Comparison of ENCODE assay signal across 28 cellular contexts in genomic region chr4:118797558-118798142, GRCh38. TPM values are rescaled to one million over a fixed set of nuclear protein-coding genes. Genes with fewer than 3 reads are reported as not detected.
DNase-seq lines count a peak whose midpoint lies in the region; ATAC-seq, FAIRE-seq and TF ChIP-seq lines count a peak whose summit lies in the region.
"Had no signal": no experiment of that assay in that cellular context is flagged by ENCODE, and none has a peak within 500 bp of the region (broad histone marks: within the 10 kb centered on the region; RNA-seq: fewer than 3 reads in every experiment).

No MANE protein-coding gene starts in this region.

- peaks cover 27% of the 10 kb centered on the region for H3K4me1 ChIP-seq in GM23248 (ENCODE audit: insufficient read depth)
- no peaks in the 10 kb centered on the region for H3K4me1 ChIP-seq in small intestine (ENCODE audit: control insufficient read depth in 2 of 2, insufficient read depth in 1 of 2, low read depth in 1 of 2, low read length in 1 of 2)
- H3K4me1 ChIP-seq in breast epithelium: no peaks in the 10 kb centered on the region
- H3K4me1 ChIP-seq: BE2C, lower lobe of right lung had no signal

- in situ Hi-C loops in GM23248 (cut with MboI): no loop called here

- peak overlapping the region; percentile 18 for H3K4me2 ChIP-seq in GM23248 (ENCODE audit: unreplicated experiment)

- 0 out of 2 replicates have a peak overlapping the region, but pooled peaks have one; percentile 1 for H3K9ac ChIP-seq in GM23248

- H3K9me3 ChIP-seq in GM23248 (ENCODE audit: low read depth) (no peaks in the 10 kb centered on the region), small intestine (ENCODE audit: control insufficient read depth, low read depth) (no peaks in the 10 kb centered on the region), breast epithelium (no peaks in the 10 kb centered on the region)
- H3K9me3 ChIP-seq: BE2C, lower lobe of right lung had no signal

- TF ChIP-seq CTCF in cardiac fibroblast (IDR thresholded peaks at IDR 0.05; ENCODE audit: low read depth, low read length): no peak
- TF ChIP-seq CTCF in breast epithelium (IDR thresholded peaks at IDR 0.05): no peak

- H3K36me3 ChIP-seq in GM23248 (ENCODE audit: low read depth): peaks cover 85% of the 10 kb centered on the region
- peaks cover 19 to 23% of the 10 kb centered on the region in 2 donors for H3K36me3 ChIP-seq in small intestine (ENCODE audit: control insufficient read depth in 2 of 2, insufficient read depth in 2 of 2, low read length in 2 of 2)
- peaks cover 10% of the 10 kb centered on the region for H3K36me3 ChIP-seq in breast epithelium

- no peak overlapping the region for H2AFZ ChIP-seq in GM23248

- no peaks in the 10 kb centered on the region for H3K9me2 ChIP-seq in GM23248 (ENCODE audit: insufficient read depth)

- no peak overlapping the region for H3K4me3 ChIP-seq in GM23248
- no peak overlapping the region for H3K4me3 ChIP-seq in cardiac fibroblast (replicated peaks in 1 of 2; ENCODE audit: low read depth in 2 of 2, low read length in 2 of 2)
- no peak overlapping the region for H3K4me3 ChIP-seq in small intestine (ENCODE audit: low read depth in 1 of 2, low read length in 2 of 2)
- no peak overlapping the region for H3K4me3 ChIP-seq in breast epithelium
- H3K4me3 ChIP-seq: lower lobe of right lung had no signal

- intact Hi-C loops in breast epithelium (cut with DNase I; ENCODE audit: low total_unique reads): no loop called here

- peaks cover 55% of the 10 kb centered on the region for H3F3A ChIP-seq in GM23248 (ENCODE audit: insufficient read depth)

- peaks cover 98% of the 10 kb centered on the region for H3K79me2 ChIP-seq in GM23248 (ENCODE audit: insufficient read depth)

- FAIRE-seq in A204.1 (lab: Jason Lieb, UNC) (peak; percentile 43), small intestine (lab: Jason Lieb, UNC) (no peak)
- FAIRE-seq: TTC549 had no signal

- H3K27me3 ChIP-seq in GM23248 (replicated peaks; ENCODE audit: insufficient read depth) (no peaks in the 10 kb centered on the region), small intestine (ENCODE audit: control insufficient read depth in 2 of 2, insufficient read depth in 2 of 2, low read length in 2 of 2) (no peaks in the 10 kb centered on the region), breast epithelium (no peaks in the 10 kb centered on the region)
- H3K27me3 ChIP-seq: BE2C, foreskin keratinocyte had no signal

- no peak for ATAC-seq in left lobe of liver
- ATAC-seq: CD8-positive, alpha-beta T cell; foreskin keratinocyte; lower lobe of right lung; natural killer cell; stimulated activated effector memory CD8-positive, alpha-beta T cell treated with anti-CD3 and anti-CD28 coated beads, Interleukin-12 subunit alpha, Interleukin-12 subunit beta, amount 100 ng/mL, for 72 hours; T-helper 17 cell had no signal

- peak; percentile 74 for DNase-seq in GM23248
- DNase-seq in cardiac fibroblast (ENCODE audit: low read depth in 2 of 2): peak; percentile 78 to 82
- DNase-seq in hepatic stellate cell (ENCODE audit: low spot score): peak; percentile 49
- no peak for DNase-seq in small intestine
- DNase-seq in breast epithelium (ENCODE audit: low spot score in 2 of 2): no peak
- DNase-seq in NCI-H69 (lab: John Stamatoyannopoulos, UW): no peak
- no peak for DNase-seq in left lobe of liver (ENCODE audit: low spot score)
- DNase-seq: activated CD4-positive, CD25-positive, alpha-beta regulatory T cell; activated naive CD4-positive, alpha-beta T cell treated with Interleukin-2 at 50 U/mL for 16 hours; BE2C; CD8-positive, alpha-beta T cell; effector CD8-positive, alpha-beta T cell; foreskin keratinocyte; H9; lower lobe of right lung; MM.1S; natural killer cell; NCI-H1105 treated with DMSO at 0.1 percent for 48 hours; NCI-H1930; NCI-H526; nucleus accumbens; SHP77; T-helper 17 cell had no signal

- no peak for TF ChIP-seq POLR2A in breast epithelium (IDR thresholded peaks at IDR 0.05)

- H3K27ac ChIP-seq in GM23248 (peak overlapping the region; percentile 31), small intestine (ENCODE audit: low read depth in 1 of 2, low read length in 1 of 2) (no peak overlapping the region), breast epithelium (no peak overlapping the region)
- H3K27ac ChIP-seq: epithelial cell of prostate, foreskin keratinocyte, HL-60, lower lobe of right lung had no signal

- H4K20me1 ChIP-seq in GM23248 (ENCODE audit: insufficient read depth): no peaks in the 10 kb centered on the region

- 26 to 34% methylated on average over 3 of the region's 3 CpGs for WGBS in GM23248 (ENCODE audit: low coverage in 1 of 2, low lambda C conversion rate in 2 of 2, missing lambda C conversion rate in 2 of 2), 2 experiments
- 86 to 95% (median 89%) methylated on average over 3 of the region's 3 CpGs for WGBS in small intestine, 3 donors

RNA-seq across cellular contexts. Expression of gene SEC24D, which starts 38.3 kb away (rescaled TPM):
- 148 and 166 TPM in 2 replicates for total RNA-seq in GM23248 (2014; rRNA removed; shearing (Covaris generic))
- polyA plus RNA-seq in GM23248 (2016; fragmentation: Nextera tagmentation; extraction: Ambion mirVana) (131 and 136 TPM in 2 replicates), small intestine (10 to 100 TPM; 28.1 to 57.9 (median 41.3) TPM)
- total RNA-seq in breast epithelium (10 to 100 TPM; 24.5 to 63.6 (median 50.8) TPM), left lobe of liver (59.1 TPM)

Comparison
In these comparisons a context has a peak if more than half of its experiments do, and no peak if none do; other contexts are left out.
1. DNase-seq: peak in GM23248 (single experiment), cardiac fibroblast (2 of 2) and hepatic stellate cell (single experiment); none in small intestine (single experiment), breast epithelium (0 of 2), NCI-H69 (single experiment) and left lobe of liver (single experiment).